ENCODE assay signal across 23 cellular contexts in the genomic region with DNA sequence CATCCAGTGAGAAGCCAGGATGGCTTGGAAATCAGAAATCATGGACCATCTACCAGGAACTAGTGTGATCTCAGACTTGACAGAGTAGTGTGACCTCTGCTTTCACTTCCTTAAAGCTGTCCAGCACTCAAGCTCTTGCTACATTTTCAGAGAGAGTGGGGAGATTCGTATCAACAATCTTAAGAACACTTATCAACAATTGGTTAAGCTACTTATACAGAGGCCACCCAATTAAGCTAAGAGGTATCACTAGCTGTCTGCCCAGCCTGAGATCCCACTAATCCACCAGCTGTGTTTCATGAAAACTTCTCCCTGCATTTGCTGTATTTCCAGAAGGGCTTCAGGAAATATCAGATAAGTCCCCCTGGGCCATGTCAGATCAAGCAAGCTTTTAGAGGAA. TPM values are rescaled to one million over a fixed set of nuclear protein-coding genes. Genes with fewer than 3 reads are reported as not detected.
DNase-seq lines count a peak whose midpoint lies in the region; ATAC-seq and TF ChIP-seq lines count a peak whose summit lies in the region.
"Had no signal": no experiment of that assay in that cellular context is flagged by ENCODE, and none has a peak within 500 bp of the region (broad histone marks: within the 10 kb centered on the region; RNA-seq: fewer than 3 reads in every experiment).

No MANE protein-coding gene starts in this region.

- TF ChIP-seq CTCF in foreskin keratinocyte (conservative IDR thresholded peaks at IDR 0.05) = no peak

- H3K4me1 ChIP-seq in foreskin keratinocyte = no peaks in the 10 kb centered on the region

- H3K27me3 ChIP-seq in foreskin keratinocyte = peaks cover 50% of the 10 kb centered on the region

- no peak for ATAC-seq in GM21619 (IDR thresholded peaks at IDR 0.05; ENCODE audit: unreplicated experiment)
- no peak for ATAC-seq in esophagus mucosa
- ATAC-seq in foreskin keratinocyte = no peak
- ATAC-seq: left colon, psoas muscle, SK-N-SH treated with all-trans-retinoic acid at 6 μM for 48 hours had no signal

- peak; percentile 40 for DNase-seq in NOMO-1 treated with DMSO at 0.1 percent for 48 hours (lab: John Stamatoyannopoulos, UW; ENCODE audit: unreplicated experiment)
- no peak for DNase-seq in NOMO-1 treated with dmso at 0.1 percent for 144 hours (lab: John Stamatoyannopoulos, UW; ENCODE audit: unreplicated experiment)
- DNase-seq in NCI-H82 (lab: John Stamatoyannopoulos, UW) = peak; percentile 98
- peak; percentile 8 for DNase-seq in globus pallidus (ENCODE audit: low spot score)
- DNase-seq in activated T-cell treated with anti-CD3 and anti-CD28 coated beads, Interleukin-2, amount 50 U/mL, for 48 hours = no peak
- DNase-seq in foreskin keratinocyte = no peak
- DNase-seq: 8988T; activated B cell treated with CpG ODN at 0.5 μM for 24 hours; activated naive CD8-positive, alpha-beta T cell treated with anti-CD3 and anti-CD28 coated beads, Interleukin-2, amount 10 ng/mL, durations not matched to agents 7 days and 5 days; CD8-positive, alpha-beta memory T cell; GDM1; GOT3; left colon; mesenchymal stem cell; NCI-H1105 treated with DMSO at 0.1 percent for 48 hours; NCI-H2081; psoas muscle; stimulated activated CD8-positive, alpha-beta memory T cell treated with anti-CD3 and anti-CD28 coated beads, Interleukin-4, amount 100 ng/mL, for 48 hours; trophoblast cell had no signal

- H3K27ac ChIP-seq in foreskin keratinocyte = no peak overlapping the region
- H3K27ac ChIP-seq: psoas muscle had no signal

RNA-seq across cellular contexts. Expression of a gene that starts 4.2 kb away (rescaled TPM):
- total RNA-seq in esophagus mucosa (not detected), foreskin keratinocyte (not detected in 2 replicates)
- polyA plus RNA-seq in foreskin keratinocyte = not detected in 2 replicates
- total RNA-seq: activated B cell treated with CpG ODN at 0.5 μM for 24 hours; activated naive CD8-positive, alpha-beta T cell treated with anti-CD3 and anti-CD28 coated beads, Interleukin-2, amount 10 ng/mL, durations not matched to agents 7 days and 5 days; CD8-positive, alpha-beta memory T cell; myocyte; psoas muscle had no signal
- polyA plus RNA-seq: CD8-positive, alpha-beta memory T cell; psoas muscle had no signal

Comparison
In these comparisons a context has a peak if more than half of its experiments do, and no peak if none do; other contexts are left out.
1. DNase-seq: peak in NOMO-1 treated with DMSO at 0.1 percent for 48 hours (single experiment), NCI-H82 (single experiment) and globus pallidus (single experiment); none in NOMO-1 treated with dmso at 0.1 percent for 144 hours (single experiment), activated T-cell treated with anti-CD3 and anti-CD28 coated beads, Interleukin-2, amount 50 U/mL, for 48 hours (0 of 2) and foreskin keratinocyte (0 of 2).